In genomic region chr22:19179472-19180048, GRCh38 we compare ENCODE assay signal across 9 cellular contexts. TPM values are rescaled to one million over a fixed set of nuclear protein-coding genes. Genes with fewer than 3 reads are reported as not detected.
DNase-seq lines count a peak whose midpoint lies in the region; ATAC-seq and TF ChIP-seq lines count a peak whose summit lies in the region.
"Had no signal": no experiment of that assay in that cellular context is flagged by ENCODE, and none has a peak within 500 bp of the region (broad histone marks: within the 10 kb centered on the region; RNA-seq: fewer than 3 reads in every experiment).

No MANE protein-coding gene starts in this region.

- WGBS in mammary epithelial cell (ENCODE audit: low coverage, missing lambda C conversion rate) = 38% methylated on average over 11 of the region's 16 CpGs
- 11 to 34% methylated on average over 16 of the region's 16 CpGs for WGBS in sigmoid colon, 2 donors

- peak overlapping the region; percentile 83 for H2AFZ ChIP-seq in mammary epithelial cell (ENCODE audit: low read depth, low read length)

- ATAC-seq in GM19455 (IDR thresholded peaks at IDR 0.05; ENCODE audit: unreplicated experiment) (peak; percentile 32), HG03045 (IDR thresholded peaks at IDR 0.05; ENCODE audit: unreplicated experiment) (no peak)

- peak overlapping the region; percentile 11 for H3K27ac ChIP-seq in mammary epithelial cell (ENCODE audit: insufficient read depth, low read depth, low read length)
- no peak overlapping the region for H3K27ac ChIP-seq in iPS-20b (ENCODE audit: low read length)
- H3K27ac ChIP-seq in sigmoid colon = peak overlapping the region; percentile 90 to 96 (median 94)

- dilution Hi-C loops in mammary epithelial cell (cut with HindIII; ENCODE audit: low sequenced_read_pairs) = no loop called here

- TF ChIP-seq POLR2A in sigmoid colon (IDR thresholded peaks at IDR 0.05) = no peak

- POLR2A ChIA-PET in Caco-2 (lab: Charles Lee) = interaction anchor here (0.6 to 1.2 kb wide), 4 partner anchors 15 to 622 kb away, joined by 3 to 5 read pairs (median 4); partner anchors contain the start of genes C22orf39 and ESS2

- H4K20me1 ChIP-seq in mammary epithelial cell (ENCODE audit: insufficient read depth, low read length) = no peaks in the 10 kb centered on the region

- in situ Hi-C loops in mammary epithelial cell (cut with MboI; ENCODE audit: low sequenced_read_pairs in 2 of 2) = loop anchor here in 1 of 2 donors (25.0 kb wide), 1 partner anchor 458 kb away; no protein-coding TSS in a partner anchor

- peaks cover 3% of the 10 kb centered on the region for H3K36me3 ChIP-seq in Caco-2 (ENCODE audit: control insufficient read depth, insufficient read depth, low read length)
- no peaks in the 10 kb centered on the region for H3K36me3 ChIP-seq in mammary epithelial cell (ENCODE audit: insufficient read depth, low read length)
- H3K36me3 ChIP-seq in iPS-20b (ENCODE audit: insufficient read depth, low read depth, low read length) = peaks cover 14% of the 10 kb centered on the region; the same call in 1 of the 2 replicates
- H3K36me3 ChIP-seq in sigmoid colon = no peaks in the 10 kb centered on the region

- DNase-seq in Caco-2 (peak; percentile 82 to 83), LoVo (ENCODE audit: low spot score) (peak; percentile 81), SHP77 treated with DMSO at 0.1 percent for 48 hours (lab: John Stamatoyannopoulos, UW) (peak; percentile 48), mammary epithelial cell (peak; percentile 67), sigmoid colon (peak; percentile 93)

- CTCF ChIA-PET in Caco-2 (lab: Charles Lee) = interaction anchor here (0.7 to 2.4 kb wide), 7 partner anchors 11 to 451 kb away, joined by 3 to 13 read pairs (median 6); partner anchors contain the start of genes CDC45, CLTCL1, DGCR2 and ESS2
- CTCF ChIA-PET in mammary epithelial cell (lab: Charles Lee; ENCODE audit: low non-redundant PET) = no interaction called here

- H3K27me3 Mint-ChIP-seq in Caco-2 (ENCODE audit: insufficient read depth, unreplicated experiment) = no peaks in the 10 kb centered on the region

- H3K36me3 Mint-ChIP-seq in Caco-2 (ENCODE audit: insufficient read depth, unreplicated experiment) = peaks cover 27% of the 10 kb centered on the region

- H3K4me1 ChIP-seq in Caco-2 (peaks cover 21% of the 10 kb centered on the region), mammary epithelial cell (ENCODE audit: insufficient read depth, low read length) (peaks cover 31% of the 10 kb centered on the region), iPS-20b (ENCODE audit: insufficient read depth, low read length) (peaks cover 11% of the 10 kb centered on the region), sigmoid colon (peaks cover 0 to 34% (median 25%) of the 10 kb centered on the region in 4 donors)

- H3K9ac ChIP-seq in mammary epithelial cell (ENCODE audit: insufficient read depth, low read length) = no peak overlapping the region
- H3K9ac ChIP-seq in iPS-20b (ENCODE audit: low read depth, low read length) = peak overlapping the region; percentile 72; the same call in 1 of the 2 replicates

- peak overlapping the region; percentile 42 for H3K27ac Mint-ChIP-seq in Caco-2 (ENCODE audit: unreplicated experiment)

- peaks cover 1% of the 10 kb centered on the region for H3K4me1 Mint-ChIP-seq in Caco-2 (ENCODE audit: low read depth, unreplicated experiment)

- H3K9me3 ChIP-seq in Caco-2 (no peaks in the 10 kb centered on the region), mammary epithelial cell (replicated peaks; ENCODE audit: insufficient read depth, low read length) (no peaks in the 10 kb centered on the region), iPS-20b (ENCODE audit: insufficient read depth, low read depth, low read length) (no peaks in the 10 kb centered on the region), sigmoid colon (no peaks in the 10 kb centered on the region)

- H3K4me3 Mint-ChIP-seq in Caco-2 (ENCODE audit: unreplicated experiment) = peak overlapping the region; percentile 74

- TF ChIP-seq CTCF in Caco-2 (IDR thresholded peaks at IDR 0.05; ENCODE audit: insufficient read depth in 1 of 2, low read depth in 1 of 2, low read length in 1 of 2, severe bottlenecking in 1 of 2, unreplicated experiment in 1 of 2) (peak; percentile 65 to 75), mammary epithelial cell (conservative IDR thresholded peaks at IDR 0.05 in 1 of 2, IDR thresholded peaks at IDR 0.05 in 1 of 2; ENCODE audit: extremely low read depth in 1 of 2, insufficient read depth in 1 of 2, low read depth in 1 of 2, low read length in 2 of 2) (peak; percentile 54 to 72), sigmoid colon (IDR thresholded peaks at IDR 0.05) (peak; percentile 29 to 77 (median 70))

- intact Hi-C loops in Caco-2 (cut with micrococcal nuclease; ENCODE audit: unreplicated experiment) (loop anchor here (1.0 to 5.0 kb wide), 4 partner anchors 37 to 298 kb away; partner anchors contain the start of genes CDC45, CLTCL1, ESS2 and UFD1), mammary epithelial cell (cut with micrococcal nuclease) (loop anchor here (1.0 to 5.0 kb wide), 6 partner anchors 73 to 453 kb away; partner anchors contain the start of genes CDC45, MRPL40 and UFD1), sigmoid colon (cut with DNase I) (loop anchor here (2.0 to 5.0 kb wide), 4 partner anchors 111 to 299 kb away; partner anchors contain the start of genes C22orf39, CDC45, CLTCL1 and HIRA)

- TF ChIP-seq EP300 in sigmoid colon (IDR thresholded peaks at IDR 0.05) = no peak

- no TSS peak for BruUV-seq in Caco-2 (replicated peaks; lab: Mats Ljungman, UMichigan)
- no TSS peak for BruUV-seq in mammary epithelial cell (replicated peaks; lab: Mats Ljungman, UMichigan)

- H3K79me2 ChIP-seq in mammary epithelial cell (ENCODE audit: insufficient read depth, low read length) = peaks cover 38% of the 10 kb centered on the region

- H3K4me3 ChIP-seq in Caco-2 (ENCODE audit: low read depth, low read length) = peak overlapping the region; percentile 92
- peak overlapping the region; percentile 47 to 76 (median 49) for H3K4me3 ChIP-seq in mammary epithelial cell (replicated peaks in 1 of 3; ENCODE audit: insufficient read depth in 1 of 3, low read depth in 2 of 3, low read length in 3 of 3)
- H3K4me3 ChIP-seq in iPS-20b (ENCODE audit: low read length) = peak overlapping the region; percentile 79
- peak overlapping the region; percentile 43 to 94 (median 83) for H3K4me3 ChIP-seq in sigmoid colon

- H3K9me3 Mint-ChIP-seq in Caco-2 (ENCODE audit: unreplicated experiment) = no peaks in the 10 kb centered on the region

- peak overlapping the region; percentile 93 for H3K4me2 ChIP-seq in mammary epithelial cell (ENCODE audit: insufficient read depth, low read depth, low read length)

- H3K27me3 ChIP-seq in Caco-2 (replicated peaks; ENCODE audit: control insufficient read depth, insufficient read depth, low read length) (no peaks in the 10 kb centered on the region), mammary epithelial cell (ENCODE audit: insufficient read depth, low read length) (no peaks in the 10 kb centered on the region), iPS-20b (ENCODE audit: insufficient read depth, low read length) (no peaks in the 10 kb centered on the region), sigmoid colon (no peaks in the 10 kb centered on the region)

RNA-seq across cellular contexts. Expression of gene SLC25A1, which starts 1.0 kb away (rescaled TPM):
- total RNA-seq in Caco-2 (2022) = 142 and 155 TPM in 2 replicates
- 100 to 1,000 TPM in 1 of 2 donors, 10 to 100 TPM in 1; 70.5 to 130 TPM for total RNA-seq in mammary epithelial cell
- 74.2 TPM for polyA plus RNA-seq in mammary epithelial cell
- 145 TPM for polyA minus RNA-seq in mammary epithelial cell
- 10 to 100 TPM; 28.2 to 45.3 (median 33.4) TPM for total RNA-seq in sigmoid colon
- polyA plus RNA-seq in sigmoid colon = 100 to 1,000 TPM in 2 of 3 donors, 10 to 100 TPM in 1; 72.1 to 146 (median 119) TPM

RNA-seq across cellular contexts. Expression of gene GSC2, which starts 29.5 kb away (rescaled TPM):
- total RNA-seq in Caco-2 (2022) (not detected in 2 replicates), mammary epithelial cell (not detected), sigmoid colon (not detected)
- polyA plus RNA-seq in mammary epithelial cell (not detected), sigmoid colon (not detected)
- not detected for polyA minus RNA-seq in mammary epithelial cell
- polyA plus RNA-seq: adipose tissue had no signal

RNA-seq across cellular contexts. Expression of gene ESS2, which starts 35.1 kb away (rescaled TPM):
- 16.6 and 16.9 TPM in 2 replicates for total RNA-seq in Caco-2 (2022)
- total RNA-seq in mammary epithelial cell = 10 to 100 TPM; 12.0 to 17.6 TPM
- polyA plus RNA-seq in mammary epithelial cell = 14.6 TPM
- polyA minus RNA-seq in mammary epithelial cell = 8.0 TPM
- 10 to 100 TPM; 12.9 to 15.5 (median 14.0) TPM for total RNA-seq in sigmoid colon
- polyA plus RNA-seq in sigmoid colon = 10 to 100 TPM in 1 of 3 donors, 1 to 10 TPM in 2; 7.2 to 12.9 (median 7.4) TPM

RNA-seq across cellular contexts. Expression of gene TSSK2, which starts 48.5 kb away (rescaled TPM):
- total RNA-seq in Caco-2 (2022) (not detected in 2 replicates), mammary epithelial cell (under 1 TPM in 1 of 2 donors, not detected in 1; 0.16 TPM), sigmoid colon (not detected)
- polyA plus RNA-seq in mammary epithelial cell (not detected), sigmoid colon (under 1 TPM in 1 of 3 donors, not detected in 2; 0.12 TPM)
- polyA minus RNA-seq in mammary epithelial cell = not detected

RNA-seq across cellular contexts. Expression of gene DGCR2, which starts 57.3 kb away (rescaled TPM):
- total RNA-seq in Caco-2 (2022) (65.6 and 67.9 TPM in 2 replicates), mammary epithelial cell (10 to 100 TPM; 66.1 to 80.9 TPM), sigmoid colon (10 to 100 TPM; 25.5 to 36.8 (median 32.7) TPM)
- polyA plus RNA-seq in mammary epithelial cell (66.8 TPM), sigmoid colon (10 to 100 TPM in 2 of 3 donors, 1 to 10 TPM in 1; 7.2 to 68.7 (median 11.8) TPM)
- 107 TPM for polyA minus RNA-seq in mammary epithelial cell
